ENCODE assay signal across 1 cellular context in the genomic region with DNA sequence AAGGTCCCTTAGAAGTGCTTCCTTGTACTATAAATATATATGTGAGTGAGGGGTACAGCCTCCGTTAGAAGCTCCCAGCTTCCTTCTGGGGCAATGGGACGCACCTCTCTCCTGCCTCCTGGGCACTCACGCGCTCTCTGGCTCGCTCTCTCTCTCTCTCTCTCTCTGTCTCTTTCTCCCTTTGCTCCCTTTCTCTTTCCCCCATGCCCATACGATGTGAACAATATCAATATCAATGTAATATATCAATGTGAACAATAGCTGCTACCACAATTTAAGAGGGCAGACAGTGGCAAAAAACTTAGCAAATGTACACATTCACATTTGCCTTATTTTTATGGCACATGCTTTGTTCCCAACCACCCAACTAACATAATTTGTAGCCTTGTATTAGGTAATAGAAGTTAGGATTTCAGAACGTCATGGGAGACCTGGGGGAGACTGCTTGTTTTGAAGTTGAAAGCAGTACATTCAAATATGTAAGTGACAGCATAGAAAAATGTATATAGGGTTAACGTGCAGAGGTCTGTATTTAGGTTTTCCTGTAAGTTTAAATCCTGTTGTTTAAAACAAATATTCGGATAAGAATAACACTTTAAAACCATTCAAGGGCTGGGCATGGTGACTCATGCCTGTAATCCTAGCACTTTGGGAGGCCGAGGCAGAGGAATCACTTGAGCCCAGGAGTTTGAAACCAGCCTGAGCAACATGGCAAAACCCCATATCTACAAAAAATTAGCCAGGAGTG.
TF ChIP-seq lines count a peak whose summit lies in the region.

No MANE protein-coding gene starts in this region.

TF ChIP-seq in HEK293, 187 proteins besides CTCF, POLR2A, EP300 and RAD21 (continued from another document):
- TF ChIP-seq, protein P1, sequence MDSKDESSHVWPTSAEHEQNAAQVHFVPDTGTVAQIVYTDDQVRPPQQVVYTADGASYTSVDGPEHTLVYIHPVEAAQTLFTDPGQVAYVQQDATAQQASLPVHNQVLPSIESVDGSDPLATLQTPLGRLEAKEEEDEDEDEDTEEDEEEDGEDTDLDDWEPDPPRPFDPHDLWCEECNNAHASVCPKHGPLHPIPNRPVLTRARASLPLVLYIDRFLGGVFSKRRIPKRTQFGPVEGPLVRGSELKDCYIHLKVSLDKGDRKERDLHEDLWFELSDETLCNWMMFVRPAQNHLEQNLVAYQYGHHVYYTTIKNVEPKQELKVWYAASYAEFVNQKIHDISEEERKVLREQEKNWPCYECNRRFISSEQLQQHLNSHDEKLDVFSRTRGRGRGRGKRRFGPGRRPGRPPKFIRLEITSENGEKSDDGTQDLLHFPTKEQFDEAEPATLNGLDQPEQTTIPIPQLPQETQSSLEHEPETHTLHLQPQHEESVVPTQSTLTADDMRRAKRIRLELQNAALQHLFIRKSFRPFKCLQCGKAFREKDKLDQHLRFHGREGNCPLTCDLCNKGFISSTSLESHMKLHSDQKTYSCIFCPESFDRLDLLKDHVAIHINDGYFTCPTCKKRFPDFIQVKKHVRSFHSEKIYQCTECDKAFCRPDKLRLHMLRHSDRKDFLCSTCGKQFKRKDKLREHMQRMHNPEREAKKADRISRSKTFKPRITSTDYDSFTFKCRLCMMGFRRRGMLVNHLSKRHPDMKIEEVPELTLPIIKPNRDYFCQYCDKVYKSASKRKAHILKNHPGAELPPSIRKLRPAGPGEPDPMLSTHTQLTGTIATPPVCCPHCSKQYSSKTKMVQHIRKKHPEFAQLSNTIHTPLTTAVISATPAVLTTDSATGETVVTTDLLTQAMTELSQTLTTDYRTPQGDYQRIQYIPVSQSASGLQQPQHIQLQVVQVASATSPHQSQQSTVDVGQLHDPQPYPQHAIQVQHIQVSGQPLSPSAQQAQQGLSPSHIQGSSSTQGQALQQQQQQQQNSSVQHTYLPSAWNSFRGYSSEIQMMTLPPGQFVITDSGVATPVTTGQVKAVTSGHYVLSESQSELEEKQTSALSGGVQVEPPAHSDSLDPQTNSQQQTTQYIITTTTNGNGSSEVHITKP (tag by site-specific recombination; IDR thresholded peaks at IDR 0.05), result peak; percentile 81
- peak; percentile 83 for TF ChIP-seq ZNF366 (tag by site-specific recombination; conservative IDR thresholded peaks at IDR 0.05)
- TF ChIP-seq ZXDB (tag by site-specific recombination; IDR thresholded peaks at IDR 0.05), result peak; percentile 29; the same call in 1 of the 2 replicates
- TF ChIP-seq ZBTB17 (tag by site-specific recombination; IDR thresholded peaks at IDR 0.05), result peak; percentile 61; the same call in 1 of the 2 replicates
- TF ChIP-seq ZEB2 (tag by site-specific recombination; IDR thresholded peaks at IDR 0.05), result 0 out of 2 replicates have a peak, but pooled peaks have one; percentile 24
- TF ChIP-seq, protein P2, sequence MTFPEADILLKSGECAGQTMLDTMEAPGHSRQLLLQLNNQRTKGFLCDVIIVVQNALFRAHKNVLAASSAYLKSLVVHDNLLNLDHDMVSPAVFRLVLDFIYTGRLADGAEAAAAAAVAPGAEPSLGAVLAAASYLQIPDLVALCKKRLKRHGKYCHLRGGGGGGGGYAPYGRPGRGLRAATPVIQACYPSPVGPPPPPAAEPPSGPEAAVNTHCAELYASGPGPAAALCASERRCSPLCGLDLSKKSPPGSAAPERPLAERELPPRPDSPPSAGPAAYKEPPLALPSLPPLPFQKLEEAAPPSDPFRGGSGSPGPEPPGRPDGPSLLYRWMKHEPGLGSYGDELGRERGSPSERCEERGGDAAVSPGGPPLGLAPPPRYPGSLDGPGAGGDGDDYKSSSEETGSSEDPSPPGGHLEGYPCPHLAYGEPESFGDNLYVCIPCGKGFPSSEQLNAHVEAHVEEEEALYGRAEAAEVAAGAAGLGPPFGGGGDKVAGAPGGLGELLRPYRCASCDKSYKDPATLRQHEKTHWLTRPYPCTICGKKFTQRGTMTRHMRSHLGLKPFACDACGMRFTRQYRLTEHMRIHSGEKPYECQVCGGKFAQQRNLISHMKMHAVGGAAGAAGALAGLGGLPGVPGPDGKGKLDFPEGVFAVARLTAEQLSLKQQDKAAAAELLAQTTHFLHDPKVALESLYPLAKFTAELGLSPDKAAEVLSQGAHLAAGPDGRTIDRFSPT (tag by site-specific recombination; IDR thresholded peaks at IDR 0.05), result peak; percentile 34; the same call in 1 of the 2 replicates
- peak; percentile 30; the same call in 1 of the 2 replicates for TF ChIP-seq ZNF335 (tag by site-specific recombination; conservative IDR thresholded peaks at IDR 0.05)
- peak; percentile 90 for TF ChIP-seq PRDM1 (tag by site-specific recombination; IDR thresholded peaks at IDR 0.05)
- peak; percentile 20; the same call in 1 of the 2 replicates for TF ChIP-seq ZBTB20 (tag by site-specific recombination; IDR thresholded peaks at IDR 0.05)
- TF ChIP-seq ZNF24 (tag by site-specific recombination; IDR thresholded peaks at IDR 0.05), result 0 out of 2 replicates have a peak, but pooled peaks have one; percentile 5
- peak; percentile 82 for TF ChIP-seq ZNF629 (tag by site-specific recombination; IDR thresholded peaks at IDR 0.05)
- TF ChIP-seq ZNF596 (tag by site-specific recombination; IDR thresholded peaks at IDR 0.05), result peak; percentile 82
